In the genomic region with DNA sequence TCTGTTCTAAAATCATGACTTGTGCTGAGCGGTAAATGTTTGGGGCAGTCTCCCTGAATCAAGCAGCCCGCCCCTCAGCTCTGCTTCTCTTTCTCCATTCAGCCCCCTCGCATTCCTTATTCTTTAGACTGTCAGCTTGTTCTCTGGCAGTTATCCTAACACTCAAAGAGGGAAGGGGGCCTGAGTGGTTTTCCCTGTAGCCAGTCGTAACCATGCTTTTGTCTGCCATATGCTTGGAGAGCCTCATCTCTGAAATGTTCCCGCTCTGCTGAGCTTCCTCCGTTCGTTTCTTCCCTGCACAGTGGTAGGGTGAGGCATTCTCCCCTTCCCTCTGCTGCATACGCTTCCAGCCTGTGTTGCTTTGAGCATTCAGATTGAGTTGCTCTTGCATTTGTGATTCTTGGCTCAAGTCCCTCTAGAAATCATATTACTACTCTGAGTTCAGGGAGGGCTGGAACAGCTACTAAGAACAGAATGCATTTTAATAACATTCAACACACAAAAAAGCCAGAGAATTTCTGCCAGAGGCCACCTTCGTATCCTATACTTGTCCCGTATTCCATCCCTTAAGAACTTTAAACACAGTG, we compare ENCODE assay signal across 8 cellular contexts.
DNase-seq lines count a peak whose midpoint lies in the region; ATAC-seq and TF ChIP-seq lines count a peak whose summit lies in the region.

No MANE protein-coding gene starts in this region.

- no peak overlapping the region; the same call in 1 of the 2 replicates for H2AFZ ChIP-seq in SK-N-SH (ENCODE audit: low read depth)

- no peak for TF ChIP-seq RAD21 in SK-N-SH (IDR thresholded peaks at IDR 0.05; ENCODE audit: low read length)

- WGBS in SK-N-SH (ENCODE audit: low lambda C conversion rate): 24% methylated on average over 10 of the region's 10 CpGs

- H3K79me2 ChIP-seq in SK-N-SH (ENCODE audit: insufficient read depth): peaks cover 20% of the 10 kb centered on the region; the same call in 1 of the 2 replicates

- CTCF ChIA-PET in SK-N-SH (lab: Yijun Ruan, JAX): interaction anchor here (0.6 to 1.1 kb wide), 4 partner anchors 15 to 357 kb away, joined by 3 read pairs; no protein-coding TSS in a partner anchor

- peak overlapping the region; percentile 86 to 96 for H3K27ac ChIP-seq in SK-N-SH (ENCODE audit: low read depth in 2 of 2, low read length in 1 of 2)
- H3K27ac ChIP-seq in effector memory CD4-positive, alpha-beta T cell (ENCODE audit: insufficient read depth, low read length, poor library complexity, severe bottlenecking): no peak overlapping the region

- no peaks in the 10 kb centered on the region for H3K9me3 ChIP-seq in SK-N-SH
- H3K9me3 ChIP-seq in effector memory CD4-positive, alpha-beta T cell (ENCODE audit: control insufficient read depth, low read length): no peaks in the 10 kb centered on the region

- intact Hi-C loops in Right ventricle myocardium superior (cut with DNase I): no loop called here

- DNase-seq in HFF-Myc (ENCODE audit: extremely low read depth, low read depth) (peak; percentile 80), SK-N-SH (peak; percentile 31), Right ventricle myocardium superior (no peak), smooth muscle cell of the brain vasculature (ENCODE audit: low read depth, low spot score) (peak; percentile 87), cortex of kidney (lab: John Stamatoyannopoulos, UW) (no peak), NCI-H510A (lab: John Stamatoyannopoulos, UW) (no peak)
- no peak for DNase-seq in stimulated activated CD4-positive, alpha-beta T cell treated with anti-CD3 and anti-CD28 coated beads, Interleukin-1b, Interleukin-23, amount 100 ng/mL, for 48 hours
- no peak for DNase-seq in effector memory CD4-positive, alpha-beta T cell

- peak overlapping the region; percentile 74 for H3K9ac ChIP-seq in SK-N-SH

- H3K9me2 ChIP-seq in SK-N-SH: no peaks in the 10 kb centered on the region

- H3K36me3 ChIP-seq in SK-N-SH (replicated peaks in 1 of 2; ENCODE audit: control insufficient read depth in 1 of 2, insufficient read depth in 2 of 2, low read length in 1 of 2): peaks cover 0 to 10% of the 10 kb centered on the region in 2 experiments
- no peaks in the 10 kb centered on the region for H3K36me3 ChIP-seq in effector memory CD4-positive, alpha-beta T cell (ENCODE audit: control insufficient read depth, insufficient read depth, low read length)

- POLR2A ChIA-PET in SK-N-SH (lab: Yijun Ruan, JAX): no interaction called here

- no peak for TF ChIP-seq EP300 in SK-N-SH (IDR thresholded peaks at IDR 0.05; ENCODE audit: borderline replicate concordance in 1 of 2, low read depth in 1 of 2, low read length in 1 of 2)

- ATAC-seq in Right ventricle myocardium superior (ENCODE audit: poor library complexity): peak; percentile 75

- TF ChIP-seq CTCF in HFF-Myc (IDR thresholded peaks at IDR 0.05; ENCODE audit: low read depth, low read length, missing control alignments) (no peak), SK-N-SH (IDR thresholded peaks at IDR 0.05) (no peak)

- peaks cover 55% of the 10 kb centered on the region for H3F3A ChIP-seq in SK-N-SH (replicated peaks; ENCODE audit: insufficient read depth)

- no peaks in the 10 kb centered on the region for H3K27me3 ChIP-seq in SK-N-SH (ENCODE audit: insufficient read depth)
- no peaks in the 10 kb centered on the region for H3K27me3 ChIP-seq in effector memory CD4-positive, alpha-beta T cell (replicated peaks; ENCODE audit: control insufficient read depth, insufficient read depth, low read length, poor library complexity, severe bottlenecking)

- peak overlapping the region; percentile 78 for H3K4me2 ChIP-seq in SK-N-SH

- H4K20me1 ChIP-seq in SK-N-SH (ENCODE audit: insufficient read depth): no peaks in the 10 kb centered on the region

- peak overlapping the region; percentile 15 for H3K4me3 ChIP-seq in HFF-Myc (replicated peaks; ENCODE audit: low read depth, low read length)
- H3K4me3 ChIP-seq in SK-N-SH (ENCODE audit: low read depth in 2 of 2, low read length in 1 of 2): peak overlapping the region; percentile 28 to 52; a peak in 3 of 4 replicates
- H3K4me3 ChIP-seq in effector memory CD4-positive, alpha-beta T cell (ENCODE audit: insufficient read depth, low read depth, low read length, poor library complexity, severe bottlenecking): no peak overlapping the region

- H3K4me1 ChIP-seq in SK-N-SH (ENCODE audit: control insufficient read depth in 1 of 2, insufficient read depth in 2 of 2, low read depth in 1 of 2, low read length in 1 of 2): peaks cover 13 to 45% of the 10 kb centered on the region in 2 experiments
- peaks cover 4% of the 10 kb centered on the region for H3K4me1 ChIP-seq in effector memory CD4-positive, alpha-beta T cell (ENCODE audit: control insufficient read depth, insufficient read depth, low read length, poor library complexity, severe bottlenecking)

TF ChIP-seq in SK-N-SH, 30 proteins besides CTCF, POLR2A, EP300 and RAD21 (continues in another document):
- TF ChIP-seq FOXM1 (IDR thresholded peaks at IDR 0.05; ENCODE audit: low read depth) (no peak), MXI1 (IDR thresholded peaks at IDR 0.05; ENCODE audit: low read depth, low read length) (peak; percentile 55; the same call in 1 of the 2 replicates), RFX5 (IDR thresholded peaks at IDR 0.05; ENCODE audit: low read length) (no peak), GATA2 (CRISPR knock-in tag; IDR thresholded peaks at IDR 0.05) (no peak), JUND (IDR thresholded peaks at IDR 0.05) (peak; percentile 49; the same call in 1 of the 2 replicates), EZH2phosphoT487 (IDR thresholded peaks at IDR 0.05; ENCODE audit: borderline replicate concordance, low read depth) (no peak), POLR2AphosphoS5 (IDR thresholded peaks at IDR 0.05; ENCODE audit: low read depth, low read length) (peak; percentile 59), ELF1 (IDR thresholded peaks at IDR 0.05) (no peak), NFIC (IDR thresholded peaks at IDR 0.05; ENCODE audit: borderline replicate concordance) (peak; percentile 90), FOXJ3 (CRISPR knock-in tag; IDR thresholded peaks at IDR 0.05) (no peak), TEAD4 (IDR thresholded peaks at IDR 0.05; ENCODE audit: borderline replicate concordance, insufficient read depth) (0 out of 2 replicates have a peak, but pooled peaks have one; percentile 44), NRF1 (IDR thresholded peaks at IDR 0.05; ENCODE audit: low read depth, low read length) (no peak), TCF12 (IDR thresholded peaks at IDR 0.05) (peak; percentile 71), SMC3 (IDR thresholded peaks at IDR 0.05; ENCODE audit: low read depth, low read length) (no peak), FOSL2 (IDR thresholded peaks at IDR 0.05; ENCODE audit: borderline replicate concordance, low read depth) (peak; percentile 44; the same call in 1 of the 2 replicates), SIN3A (IDR thresholded peaks at IDR 0.05; ENCODE audit: borderline replicate concordance, low read depth, low read length) (no peak), TAF1 (IDR thresholded peaks at IDR 0.05; ENCODE audit: borderline replicate concordance, low read depth, low read length) (no peak)
- TF ChIP-seq, protein P1, sequence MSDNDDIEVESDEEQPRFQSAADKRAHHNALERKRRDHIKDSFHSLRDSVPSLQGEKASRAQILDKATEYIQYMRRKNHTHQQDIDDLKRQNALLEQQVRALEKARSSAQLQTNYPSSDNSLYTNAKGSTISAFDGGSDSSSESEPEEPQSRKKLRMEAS (IDR thresholded peaks at IDR 0.05; ENCODE audit: low read depth): peak; percentile 93
- TF ChIP-seq, protein P2, sequence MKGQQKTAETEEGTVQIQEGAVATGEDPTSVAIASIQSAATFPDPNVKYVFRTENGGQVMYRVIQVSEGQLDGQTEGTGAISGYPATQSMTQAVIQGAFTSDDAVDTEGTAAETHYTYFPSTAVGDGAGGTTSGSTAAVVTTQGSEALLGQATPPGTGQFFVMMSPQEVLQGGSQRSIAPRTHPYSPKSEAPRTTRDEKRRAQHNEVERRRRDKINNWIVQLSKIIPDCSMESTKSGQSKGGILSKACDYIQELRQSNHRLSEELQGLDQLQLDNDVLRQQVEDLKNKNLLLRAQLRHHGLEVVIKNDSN (IDR thresholded peaks at IDR 0.05; ENCODE audit: borderline replicate concordance, low read depth): no peak
- TF ChIP-seq, protein P3, sequence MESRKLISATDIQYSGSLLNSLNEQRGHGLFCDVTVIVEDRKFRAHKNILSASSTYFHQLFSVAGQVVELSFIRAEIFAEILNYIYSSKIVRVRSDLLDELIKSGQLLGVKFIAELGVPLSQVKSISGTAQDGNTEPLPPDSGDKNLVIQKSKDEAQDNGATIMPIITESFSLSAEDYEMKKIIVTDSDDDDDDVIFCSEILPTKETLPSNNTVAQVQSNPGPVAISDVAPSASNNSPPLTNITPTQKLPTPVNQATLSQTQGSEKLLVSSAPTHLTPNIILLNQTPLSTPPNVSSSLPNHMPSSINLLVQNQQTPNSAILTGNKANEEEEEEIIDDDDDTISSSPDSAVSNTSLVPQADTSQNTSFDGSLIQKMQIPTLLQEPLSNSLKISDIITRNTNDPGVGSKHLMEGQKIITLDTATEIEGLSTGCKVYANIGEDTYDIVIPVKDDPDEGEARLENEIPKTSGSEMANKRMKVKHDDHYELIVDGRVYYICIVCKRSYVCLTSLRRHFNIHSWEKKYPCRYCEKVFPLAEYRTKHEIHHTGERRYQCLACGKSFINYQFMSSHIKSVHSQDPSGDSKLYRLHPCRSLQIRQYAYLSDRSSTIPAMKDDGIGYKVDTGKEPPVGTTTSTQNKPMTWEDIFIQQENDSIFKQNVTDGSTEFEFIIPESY (IDR thresholded peaks at IDR 0.05; ENCODE audit: borderline replicate concordance, low read depth): no peak
- TF ChIP-seq, protein P4, sequence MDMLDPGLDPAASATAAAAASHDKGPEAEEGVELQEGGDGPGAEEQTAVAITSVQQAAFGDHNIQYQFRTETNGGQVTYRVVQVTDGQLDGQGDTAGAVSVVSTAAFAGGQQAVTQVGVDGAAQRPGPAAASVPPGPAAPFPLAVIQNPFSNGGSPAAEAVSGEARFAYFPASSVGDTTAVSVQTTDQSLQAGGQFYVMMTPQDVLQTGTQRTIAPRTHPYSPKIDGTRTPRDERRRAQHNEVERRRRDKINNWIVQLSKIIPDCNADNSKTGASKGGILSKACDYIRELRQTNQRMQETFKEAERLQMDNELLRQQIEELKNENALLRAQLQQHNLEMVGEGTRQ (IDR thresholded peaks at IDR 0.05; ENCODE audit: borderline replicate concordance, low read depth, low read length): no peak

Comparison
In these comparisons a context has a peak if more than half of its experiments do, and no peak if none do; other contexts are left out.
1. DNase-seq: peak in HFF-Myc (single experiment), SK-N-SH (single experiment) and smooth muscle cell of the brain vasculature (single experiment); none in Right ventricle myocardium superior (single experiment), stimulated activated CD4-positive, alpha-beta T cell treated with anti-CD3 and anti-CD28 coated beads, Interleukin-1b, Interleukin-23, amount 100 ng/mL, for 48 hours (single experiment), cortex of kidney (single experiment), NCI-H510A (single experiment) and effector memory CD4-positive, alpha-beta T cell (0 of 3).